20 cellular contexts compared by ENCODE assay signal in genomic region chr15:71577071-71577470, GRCh38.
"Had no signal": no experiment of that assay in that cellular context is flagged by ENCODE, and none has a peak within 500 bp of the region (broad histone marks: within the 10 kb centered on the region; RNA-seq: fewer than 3 reads in every experiment).

No MANE protein-coding gene starts in this region.

- H3K79me2 ChIP-seq: hepatocyte had no signal

- H2AFZ ChIP-seq: hepatocyte had no signal

- H3K4me1 ChIP-seq: psoas muscle, right lobe of liver had no signal

- H3K4me3 ChIP-seq: hepatocyte, lung, psoas muscle, right lobe of liver, skin epidermis, stomach, thoracic aorta, transverse colon had no signal

- H3K36me3 ChIP-seq: neutrophil, right lobe of liver, stomach, thoracic aorta, transverse colon had no signal

- H3K27me3 ChIP-seq: hepatocyte, right lobe of liver, stomach, transverse colon had no signal

- H3K27ac ChIP-seq: hepatocyte, neutrophil, psoas muscle, right lobe of liver, skin epidermis, stomach, thoracic aorta, transverse colon had no signal

- H3K9me3 ChIP-seq: neutrophil, psoas muscle, right lobe of liver, stomach, thoracic aorta, transverse colon had no signal

- DNase-seq: dermis blood vessel endothelial cell; foreskin melanocyte; head of caudate nucleus; left colon; left ventricle myocardium superior; mesenchymal stem cell; naive B cell; psoas muscle; retina; right lobe of liver; stimulated activated CD4-positive, alpha-beta T cell treated with anti-CD3 and anti-CD28 coated beads, Interleukin-2, amount 100 ng/mL, for 24 hours; stimulated activated naive CD4-positive, alpha-beta T cell; stomach; substantia nigra; transverse colon had no signal

- H3K4me2 ChIP-seq: hepatocyte had no signal
